ENCODE assay signal across 8 cellular contexts in the genomic region with DNA sequence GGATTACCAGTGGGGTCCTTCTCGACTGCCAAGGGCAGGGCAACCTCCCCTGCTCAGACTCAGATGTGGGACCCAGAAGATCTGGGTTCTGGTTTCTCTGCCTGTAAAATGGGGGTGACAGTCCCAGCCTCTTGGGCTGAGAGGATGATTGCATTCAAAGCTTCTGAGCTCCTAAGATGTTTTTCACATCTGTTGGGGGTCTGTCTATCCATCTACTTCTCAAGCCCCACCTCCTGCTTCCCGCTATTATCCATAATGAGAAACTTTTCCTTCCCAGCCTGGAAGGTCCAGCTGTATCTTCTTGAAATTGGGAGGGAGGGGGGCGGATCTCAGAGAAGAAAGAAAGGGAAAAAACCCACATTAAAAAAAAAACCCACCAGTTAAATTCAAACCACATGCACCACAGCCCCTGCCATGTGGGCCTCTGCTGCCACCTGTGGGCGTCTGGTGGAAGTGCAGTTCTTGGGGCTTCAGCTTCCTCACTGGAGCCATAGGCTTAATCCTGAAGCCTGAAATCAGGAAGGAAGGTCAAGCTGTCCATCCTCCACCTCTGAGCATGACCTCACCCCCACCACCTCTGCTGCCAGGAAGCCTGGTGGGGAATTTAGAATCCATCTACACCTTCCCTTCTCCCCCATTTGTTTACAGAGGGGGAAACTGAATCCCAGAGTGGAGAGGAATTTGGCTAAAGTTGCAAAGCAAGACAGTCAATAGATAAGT. TPM values are rescaled to one million over a fixed set of nuclear protein-coding genes. Genes with fewer than 3 reads are reported as not detected.
A peak's percentile ranks its signal among the peaks of the same experiment; 100 is the strongest.
DNase-seq lines count a peak whose midpoint lies in the region; ATAC-seq, FAIRE-seq and TF ChIP-seq lines count a peak whose summit lies in the region.

No MANE protein-coding gene starts in this region.

- TF ChIP-seq POLR2A in H54 (IDR thresholded peaks at IDR 0.05; ENCODE audit: low read depth, low read length) (no peak), right lobe of liver (IDR thresholded peaks at IDR 0.05) (no peak)

- DNase-seq in AG04450 (ENCODE audit: low read depth, low spot score) (no peak), H54 (ENCODE audit: insufficient read length, low spot score) (peak; percentile 89), NCI-H510A treated with DMSO at 0.1 percent for 48 hours (lab: John Stamatoyannopoulos, UW) (peak; percentile 90), choroid plexus epithelial cell (ENCODE audit: low read depth) (peak; percentile 85), right lobe of liver (peak; percentile 77 to 81 (median 81))
- DNase-seq in activated CD4-positive, alpha-beta T cell treated with anti-CD3 and anti-CD28 coated beads for 36 hours: peak; percentile 86
- DNase-seq in stimulated activated CD4-positive, alpha-beta T cell treated with anti-CD3 and anti-CD28 coated beads, Interleukin-4, amount 100 ng/mL, for 4 hours: peak; percentile 66 to 73

- H3K4me3 Mint-ChIP-seq in activated CD4-positive, alpha-beta T cell treated with anti-CD3 and anti-CD28 coated beads for 36 hours: no peak overlapping the region

- CTCF ChIA-PET in AG04450 (lab: Charles Lee): interaction anchor here (0.6 to 8.7 kb wide), 36 partner anchors 9 to 620 kb away, joined by 3 to 137 read pairs (median 5); a partner anchor contains a TSS
- CTCF ChIA-PET in activated CD4-positive, alpha-beta T cell treated with anti-CD3 and anti-CD28 coated beads for 36 hours (lab: Charles Lee): interaction anchor here (0.6 to 6.2 kb wide), 30 partner anchors 8 to 930 kb away, joined by 3 to 91 read pairs (median 4); a partner anchor contains a TSS

- H3K4me1 ChIP-seq in right lobe of liver: no peaks in the 10 kb centered on the region

- POLR2A ChIA-PET in AG04450 (lab: Yijun Ruan, JAX): interaction anchor here (2.4 to 5.2 kb wide), 3 partner anchors 9 to 27 kb away, joined by 9 to 70 read pairs (median 16); a partner anchor contains a TSS
- POLR2A ChIA-PET in activated CD4-positive, alpha-beta T cell treated with anti-CD3 and anti-CD28 coated beads for 36 hours (lab: Charles Lee): interaction anchor here (0.6 kb wide), 1 partner anchor 189 kb away, joined by 3 read pairs; no protein-coding TSS in a partner anchor

- H3K27me3 ChIP-seq in AG04450 (ENCODE audit: control insufficient read depth, insufficient read depth, low read length) (no peaks in the 10 kb centered on the region), right lobe of liver (no peaks in the 10 kb centered on the region)

- H3K27ac Mint-ChIP-seq in activated CD4-positive, alpha-beta T cell treated with anti-CD3 and anti-CD28 coated beads for 36 hours: no peak overlapping the region

- peak overlapping the region; percentile 27; the same call in 1 of the 2 replicates for H3K4me3 ChIP-seq in AG04450 (ENCODE audit: low read depth, low read length)
- no peak overlapping the region for H3K4me3 ChIP-seq in choroid plexus epithelial cell (ENCODE audit: low read depth, low read length)
- no peak overlapping the region for H3K4me3 ChIP-seq in right lobe of liver

- intact Hi-C loops in activated CD4-positive, alpha-beta T cell treated with anti-CD3 and anti-CD28 coated beads for 36 hours (cut with DNase I, micrococcal nuclease): loop anchor here (1.0 kb wide), 2 partner anchors 28 to 40 kb away; no protein-coding TSS in a partner anchor
- intact Hi-C loops in right lobe of liver (cut with DNase I): no loop called here

- TF ChIP-seq CTCF in AG04450 (IDR thresholded peaks at IDR 0.05; ENCODE audit: low read depth, low read length) (peak; percentile 98), choroid plexus epithelial cell (conservative IDR thresholded peaks at IDR 0.05; ENCODE audit: low read depth, low read length) (peak; percentile 98), right lobe of liver (IDR thresholded peaks at IDR 0.05) (peak; percentile 76 to 97 (median 97))

- H3K27ac ChIP-seq in AG04450 (ENCODE audit: low read depth, low read length) (peak overlapping the region; percentile 87), right lobe of liver (peak overlapping the region in 1 of 3 donors; percentile 49)

- peak; percentile 63 for ATAC-seq in activated CD4-positive, alpha-beta T cell treated with anti-CD3 and anti-CD28 coated beads for 36 hours
- ATAC-seq in right lobe of liver: peak; percentile 85 to 91 (median 88)
- no peak for ATAC-seq in GM19324 (IDR thresholded peaks at IDR 0.05; ENCODE audit: low FRiP score, unreplicated experiment)

- H3K36me3 Mint-ChIP-seq in activated CD4-positive, alpha-beta T cell treated with anti-CD3 and anti-CD28 coated beads for 36 hours (ENCODE audit: low read depth): no peaks in the 10 kb centered on the region

- H3K4me1 Mint-ChIP-seq in activated CD4-positive, alpha-beta T cell treated with anti-CD3 and anti-CD28 coated beads for 36 hours: no peaks in the 10 kb centered on the region

- no peak for FAIRE-seq in H54 (lab: Jason Lieb, UNC)

- no peaks in the 10 kb centered on the region for H3K36me3 ChIP-seq in right lobe of liver

- H3K9me3 Mint-ChIP-seq in activated CD4-positive, alpha-beta T cell treated with anti-CD3 and anti-CD28 coated beads for 36 hours (ENCODE audit: low read depth): no peaks in the 10 kb centered on the region

- no peaks in the 10 kb centered on the region for H3K9me3 ChIP-seq in AG04450 (ENCODE audit: control insufficient read depth, insufficient read depth, low read length)
- H3K9me3 ChIP-seq in right lobe of liver: no peaks in the 10 kb centered on the region

- 9% methylated on average over 4 of the region's 4 CpGs for WGBS in right lobe of liver (ENCODE audit: insufficient coverage, low coverage, low lambda C conversion rate, missing lambda C conversion rate)

- H3K27me3 Mint-ChIP-seq in activated CD4-positive, alpha-beta T cell treated with anti-CD3 and anti-CD28 coated beads for 36 hours: no peaks in the 10 kb centered on the region

RNA-seq across cellular contexts. Expression of a gene that starts 27.3 kb away (rescaled TPM):
- polyA plus RNA-seq in AG04450 (2011; rRNA removed): 30.6 and 45.2 TPM in 2 replicates
- polyA minus RNA-seq in AG04450 (2011; rRNA and poly(A)+ RNA removed): 54.5 and 62.4 TPM in 2 replicates
- total RNA-seq in activated CD4-positive, alpha-beta T cell treated with anti-CD3 and anti-CD28 coated beads for 36 hours: under 1 TPM in 1 of 2 experiments, not detected in 1; 0.05 TPM
- total RNA-seq in right lobe of liver: 1 to 10 TPM; 4.6 to 7.3 (median 5.4) TPM

RNA-seq across cellular contexts. Expression of a gene that starts 40.8 kb away (rescaled TPM):
- polyA plus RNA-seq in AG04450 (2011; rRNA removed): 1.1 TPM in 2 replicates
- polyA minus RNA-seq in AG04450 (2011; rRNA and poly(A)+ RNA removed): 1.1 and 1.7 TPM in 2 replicates
- 10 to 100 TPM; 18.5 to 21.3 TPM for total RNA-seq in activated CD4-positive, alpha-beta T cell treated with anti-CD3 and anti-CD28 coated beads for 36 hours
- total RNA-seq in right lobe of liver: 1 to 10 TPM in 5 of 6 experiments, under 1 TPM in 1; 0.81 to 5.4 (median 1.6) TPM

Comparison
In these comparisons a context has a peak if more than half of its experiments do, and no peak if none do; other contexts are left out.
1. RNA of a gene that starts 27.3 kb away (total RNA-seq): 4.6 to 7.3 TPM in right lobe of liver; 0.05 TPM in activated CD4-positive, alpha-beta T cell treated with anti-CD3 and anti-CD28 coated beads for 36 hours; every median in the first group is over 4 times any median in the second.
2. intact Hi-C loops: an anchor here in activated CD4-positive, alpha-beta T cell treated with anti-CD3 and anti-CD28 coated beads for 36 hours (1.0 kb wide); none called in right lobe of liver.
3. Peak in every context shown above with its lines, with median percentiles within 50 percentile points of each other: CTCF ChIP-seq.